1 cellular context compared by ENCODE assay signal in genomic region chr3:69084668-69085542, GRCh38.
A peak's percentile ranks its signal among the peaks of the same experiment; 100 is the strongest.
TF ChIP-seq lines count a peak whose summit lies in the region.

Gene ARL6IP5, plus strand, starts transcription at chr3:69084937. Its CDS starts 111 bp downstream, at chr3:69085048.

TF ChIP-seq in GM12878, 131 proteins besides CTCF, POLR2A, EP300 and RAD21 (continued from another document and continues in another):
- TF ChIP-seq, protein P1, sequence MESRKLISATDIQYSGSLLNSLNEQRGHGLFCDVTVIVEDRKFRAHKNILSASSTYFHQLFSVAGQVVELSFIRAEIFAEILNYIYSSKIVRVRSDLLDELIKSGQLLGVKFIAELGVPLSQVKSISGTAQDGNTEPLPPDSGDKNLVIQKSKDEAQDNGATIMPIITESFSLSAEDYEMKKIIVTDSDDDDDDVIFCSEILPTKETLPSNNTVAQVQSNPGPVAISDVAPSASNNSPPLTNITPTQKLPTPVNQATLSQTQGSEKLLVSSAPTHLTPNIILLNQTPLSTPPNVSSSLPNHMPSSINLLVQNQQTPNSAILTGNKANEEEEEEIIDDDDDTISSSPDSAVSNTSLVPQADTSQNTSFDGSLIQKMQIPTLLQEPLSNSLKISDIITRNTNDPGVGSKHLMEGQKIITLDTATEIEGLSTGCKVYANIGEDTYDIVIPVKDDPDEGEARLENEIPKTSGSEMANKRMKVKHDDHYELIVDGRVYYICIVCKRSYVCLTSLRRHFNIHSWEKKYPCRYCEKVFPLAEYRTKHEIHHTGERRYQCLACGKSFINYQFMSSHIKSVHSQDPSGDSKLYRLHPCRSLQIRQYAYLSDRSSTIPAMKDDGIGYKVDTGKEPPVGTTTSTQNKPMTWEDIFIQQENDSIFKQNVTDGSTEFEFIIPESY (IDR thresholded peaks at IDR 0.05) = no peak
- TF ChIP-seq PML (IDR thresholded peaks at IDR 0.05; ENCODE audit: low read length) (peak; percentile 65; the same call in 1 of the 2 replicates), BMI1 (IDR thresholded peaks at IDR 0.05; ENCODE audit: borderline replicate concordance) (no peak), JUNB (IDR thresholded peaks at IDR 0.05) (0 out of 2 replicates have a peak, but pooled peaks have one; percentile 31), SP1 (IDR thresholded peaks at IDR 0.05; ENCODE audit: low read depth, low read length) (no peak), PAX5 (IDR thresholded peaks at IDR 0.05; ENCODE audit: borderline replicate concordance, low read depth, low read length) (no peak), NR2F1 (conservative IDR thresholded peaks at IDR 0.05) (no peak), TARDBP (IDR thresholded peaks at IDR 0.05; ENCODE audit: borderline replicate concordance) (peak; percentile 31; the same call in 1 of the 2 replicates), RCOR1 (conservative IDR thresholded peaks at IDR 0.05; ENCODE audit: low read depth, low read length) (0 out of 2 replicates have a peak, but pooled peaks have one; percentile 42), CUX1 (IDR thresholded peaks at IDR 0.05; ENCODE audit: insufficient replicate concordance, low read depth, low read length) (peak; percentile 78), NFYA (IDR thresholded peaks at IDR 0.05; ENCODE audit: borderline replicate concordance, low read depth, low read length) (no peak), CHD2 (IDR thresholded peaks at IDR 0.05; ENCODE audit: borderline replicate concordance, low read depth, low read length) (0 out of 2 replicates have a peak, but pooled peaks have one; percentile 37), YY1 (IDR thresholded peaks at IDR 0.05; ENCODE audit: low read depth, low read length) (peak; percentile 78; the same call in 1 of the 2 replicates), BCL11A (IDR thresholded peaks at IDR 0.05; ENCODE audit: low read depth, low read length) (0 out of 2 replicates have a peak, but pooled peaks have one; percentile 26), SREBF1 (IDR thresholded peaks at IDR 0.05; ENCODE audit: low read length) (no peak), PKNOX1 (IDR thresholded peaks at IDR 0.05) (peak; percentile 81), RFX5 (IDR thresholded peaks at IDR 0.05; ENCODE audit: low read depth, low read length) (no peak), ZNF687 (IDR thresholded peaks at IDR 0.05) (peak; percentile 39; the same call in 1 of the 2 replicates), TBL1XR1 (IDR thresholded peaks at IDR 0.05; ENCODE audit: low read depth, low read length) (0 out of 2 replicates have a peak, but pooled peaks have one; percentile 66), CREM (IDR thresholded peaks at IDR 0.05; ENCODE audit: low read depth) (peak; percentile 73; the same call in 1 of the 2 replicates), IRF4 (IDR thresholded peaks at IDR 0.05; ENCODE audit: low read depth, low read length) (peak; percentile 63; the same call in 1 of the 2 replicates), NRF1 (conservative IDR thresholded peaks at IDR 0.05; ENCODE audit: low read depth, low read length) (no peak), SKIL (IDR thresholded peaks at IDR 0.05; ENCODE audit: low read depth, poor library complexity, severe bottlenecking) (peak; percentile 88), ZNF217 (IDR thresholded peaks at IDR 0.05) (no peak), SRF (IDR thresholded peaks at IDR 0.05; ENCODE audit: low read depth in 2 of 2, low read length in 2 of 2) (no peak), MTA3 (IDR thresholded peaks at IDR 0.05; ENCODE audit: borderline replicate concordance, low read length) (no peak), MYB (IDR thresholded peaks at IDR 0.05; ENCODE audit: borderline replicate concordance, low read depth, low read length) (no peak)
- TF ChIP-seq, protein P2, sequence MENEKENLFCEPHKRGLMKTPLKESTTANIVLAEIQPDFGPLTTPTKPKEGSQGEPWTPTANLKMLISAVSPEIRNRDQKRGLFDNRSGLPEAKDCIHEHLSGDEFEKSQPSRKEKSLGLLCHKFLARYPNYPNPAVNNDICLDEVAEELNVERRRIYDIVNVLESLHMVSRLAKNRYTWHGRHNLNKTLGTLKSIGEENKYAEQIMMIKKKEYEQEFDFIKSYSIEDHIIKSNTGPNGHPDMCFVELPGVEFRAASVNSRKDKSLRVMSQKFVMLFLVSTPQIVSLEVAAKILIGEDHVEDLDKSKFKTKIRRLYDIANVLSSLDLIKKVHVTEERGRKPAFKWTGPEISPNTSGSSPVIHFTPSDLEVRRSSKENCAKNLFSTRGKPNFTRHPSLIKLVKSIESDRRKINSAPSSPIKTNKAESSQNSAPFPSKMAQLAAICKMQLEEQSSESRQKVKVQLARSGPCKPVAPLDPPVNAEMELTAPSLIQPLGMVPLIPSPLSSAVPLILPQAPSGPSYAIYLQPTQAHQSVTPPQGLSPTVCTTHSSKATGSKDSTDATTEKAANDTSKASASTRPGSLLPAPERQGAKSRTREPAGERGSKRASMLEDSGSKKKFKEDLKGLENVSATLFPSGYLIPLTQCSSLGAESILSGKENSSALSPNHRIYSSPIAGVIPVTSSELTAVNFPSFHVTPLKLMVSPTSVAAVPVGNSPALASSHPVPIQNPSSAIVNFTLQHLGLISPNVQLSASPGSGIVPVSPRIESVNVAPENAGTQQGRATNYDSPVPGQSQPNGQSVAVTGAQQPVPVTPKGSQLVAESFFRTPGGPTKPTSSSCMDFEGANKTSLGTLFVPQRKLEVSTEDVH (IDR thresholded peaks at IDR 0.05; ENCODE audit: low read depth, partially characterized antibody) = no peak
- TF ChIP-seq, protein P3, sequence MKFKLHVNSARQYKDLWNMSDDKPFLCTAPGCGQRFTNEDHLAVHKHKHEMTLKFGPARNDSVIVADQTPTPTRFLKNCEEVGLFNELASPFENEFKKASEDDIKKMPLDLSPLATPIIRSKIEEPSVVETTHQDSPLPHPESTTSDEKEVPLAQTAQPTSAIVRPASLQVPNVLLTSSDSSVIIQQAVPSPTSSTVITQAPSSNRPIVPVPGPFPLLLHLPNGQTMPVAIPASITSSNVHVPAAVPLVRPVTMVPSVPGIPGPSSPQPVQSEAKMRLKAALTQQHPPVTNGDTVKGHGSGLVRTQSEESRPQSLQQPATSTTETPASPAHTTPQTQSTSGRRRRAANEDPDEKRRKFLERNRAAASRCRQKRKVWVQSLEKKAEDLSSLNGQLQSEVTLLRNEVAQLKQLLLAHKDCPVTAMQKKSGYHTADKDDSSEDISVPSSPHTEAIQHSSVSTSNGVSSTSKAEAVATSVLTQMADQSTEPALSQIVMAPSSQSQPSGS (IDR thresholded peaks at IDR 0.05; ENCODE audit: low read length) = peak; percentile 21; the same call in 1 of the 2 replicates
- TF ChIP-seq, protein P4, sequence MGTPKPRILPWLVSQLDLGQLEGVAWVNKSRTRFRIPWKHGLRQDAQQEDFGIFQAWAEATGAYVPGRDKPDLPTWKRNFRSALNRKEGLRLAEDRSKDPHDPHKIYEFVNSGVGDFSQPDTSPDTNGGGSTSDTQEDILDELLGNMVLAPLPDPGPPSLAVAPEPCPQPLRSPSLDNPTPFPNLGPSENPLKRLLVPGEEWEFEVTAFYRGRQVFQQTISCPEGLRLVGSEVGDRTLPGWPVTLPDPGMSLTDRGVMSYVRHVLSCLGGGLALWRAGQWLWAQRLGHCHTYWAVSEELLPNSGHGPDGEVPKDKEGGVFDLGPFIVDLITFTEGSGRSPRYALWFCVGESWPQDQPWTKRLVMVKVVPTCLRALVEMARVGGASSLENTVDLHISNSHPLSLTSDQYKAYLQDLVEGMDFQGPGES (IDR thresholded peaks at IDR 0.05) = no peak
- TF ChIP-seq, protein P5, sequence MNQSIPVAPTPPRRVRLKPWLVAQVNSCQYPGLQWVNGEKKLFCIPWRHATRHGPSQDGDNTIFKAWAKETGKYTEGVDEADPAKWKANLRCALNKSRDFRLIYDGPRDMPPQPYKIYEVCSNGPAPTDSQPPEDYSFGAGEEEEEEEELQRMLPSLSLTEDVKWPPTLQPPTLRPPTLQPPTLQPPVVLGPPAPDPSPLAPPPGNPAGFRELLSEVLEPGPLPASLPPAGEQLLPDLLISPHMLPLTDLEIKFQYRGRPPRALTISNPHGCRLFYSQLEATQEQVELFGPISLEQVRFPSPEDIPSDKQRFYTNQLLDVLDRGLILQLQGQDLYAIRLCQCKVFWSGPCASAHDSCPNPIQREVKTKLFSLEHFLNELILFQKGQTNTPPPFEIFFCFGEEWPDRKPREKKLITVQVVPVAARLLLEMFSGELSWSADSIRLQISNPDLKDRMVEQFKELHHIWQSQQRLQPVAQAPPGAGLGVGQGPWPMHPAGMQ (IDR thresholded peaks at IDR 0.05; ENCODE audit: borderline replicate concordance) = no peak
